1 cellular context compared by ENCODE assay signal in the genomic region with DNA sequence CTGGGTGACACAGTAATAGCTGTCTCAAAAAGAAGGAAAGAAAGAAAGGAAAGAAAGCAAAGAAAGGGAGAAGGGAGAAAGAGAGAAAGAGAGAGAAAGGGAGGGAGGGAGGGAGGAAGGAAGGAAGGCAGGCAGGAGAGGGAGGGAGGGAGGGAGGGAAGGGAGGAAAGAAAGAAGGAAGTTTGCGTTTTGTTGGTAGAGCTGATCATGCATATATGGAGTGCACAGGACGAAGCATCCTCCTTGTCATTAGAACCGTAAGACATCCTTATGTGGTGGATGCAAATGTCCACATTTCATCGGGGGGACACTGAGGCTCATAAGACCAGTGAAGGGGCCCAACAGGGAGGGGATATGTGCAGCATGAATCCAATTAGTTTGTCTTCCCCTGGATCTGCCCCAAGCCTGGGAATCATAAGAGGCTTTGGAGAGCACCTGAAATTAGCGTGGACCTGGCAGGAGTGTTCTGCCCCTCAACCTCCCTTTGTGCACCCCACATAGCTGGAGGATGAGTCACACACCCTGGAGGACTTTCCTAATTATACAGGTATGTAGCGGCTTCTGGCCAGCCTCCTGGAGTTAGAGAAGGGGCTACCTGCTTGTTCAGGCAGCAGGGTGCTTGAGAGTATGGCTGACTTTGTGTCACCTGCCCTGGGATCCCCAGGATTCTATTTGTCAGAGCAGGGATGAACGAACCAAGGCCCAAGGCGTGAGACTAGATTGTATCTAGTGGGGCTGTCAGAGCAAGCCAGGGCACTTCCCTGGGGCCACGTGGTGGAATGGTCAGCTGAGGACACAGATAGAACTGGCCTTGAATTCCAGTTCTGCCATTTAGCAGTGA.
TF ChIP-seq lines count a peak whose summit lies in the region.

No MANE protein-coding gene starts in this region.

TF ChIP-seq in H1, 55 proteins besides CTCF, POLR2A, EP300 and RAD21:
- TF ChIP-seq MAX (IDR thresholded peaks at IDR 0.05) (no peak), ATF2 (IDR thresholded peaks at IDR 0.05; ENCODE audit: low read length) (no peak), SUZ12 (IDR thresholded peaks at IDR 0.05; ENCODE audit: low read length) (no peak), KDM1A (IDR thresholded peaks at IDR 0.05; ENCODE audit: borderline replicate concordance, low read length) (no peak), SIN3A (conservative IDR thresholded peaks at IDR 0.05 in 1 of 2, IDR thresholded peaks at IDR 0.05 in 1 of 2; ENCODE audit: low read depth in 1 of 2, low read length in 2 of 2) (no peak), CBX5 (IDR thresholded peaks at IDR 0.05; ENCODE audit: low read depth, low read length) (no peak), TAF7 (optimal IDR thresholded peaks at IDR 0.05; ENCODE audit: borderline replicate concordance, low read depth, low read length) (no peak), NANOG (IDR thresholded peaks at IDR 0.05; ENCODE audit: insufficient read depth, low read depth, low read length, poor library complexity, severe bottlenecking) (no peak), RBBP5 (IDR thresholded peaks at IDR 0.05; ENCODE audit: borderline replicate concordance, low read depth, low read length) (no peak), TBP (IDR thresholded peaks at IDR 0.05; ENCODE audit: low read depth, low read length) (no peak), JUN (IDR thresholded peaks at IDR 0.05; ENCODE audit: low read depth, low read length) (peak; percentile 80), JUND (IDR thresholded peaks at IDR 0.05; ENCODE audit: low read length) (peak; percentile 98), YY1 (IDR thresholded peaks at IDR 0.05; ENCODE audit: low read depth, low read length) (0 out of 2 replicates have a peak, but pooled peaks have one; percentile 14), FOSL1 (IDR thresholded peaks at IDR 0.05; ENCODE audit: insufficient read depth, low read depth, low read length) (no peak), TEAD4 (IDR thresholded peaks at IDR 0.05; ENCODE audit: low read depth, low read length) (peak; percentile 84), TAF1 (IDR thresholded peaks at IDR 0.05; ENCODE audit: low read depth, low read length) (no peak)
- TF ChIP-seq, protein P1, sequence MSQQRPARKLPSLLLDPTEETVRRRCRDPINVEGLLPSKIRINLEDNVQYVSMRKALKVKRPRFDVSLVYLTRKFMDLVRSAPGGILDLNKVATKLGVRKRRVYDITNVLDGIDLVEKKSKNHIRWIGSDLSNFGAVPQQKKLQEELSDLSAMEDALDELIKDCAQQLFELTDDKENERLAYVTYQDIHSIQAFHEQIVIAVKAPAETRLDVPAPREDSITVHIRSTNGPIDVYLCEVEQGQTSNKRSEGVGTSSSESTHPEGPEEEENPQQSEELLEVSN (IDR thresholded peaks at IDR 0.05), result no peak; the same call in 1 of the 2 replicates
TF ChIP-seq in H1: peak in this region for 4.
